8 cellular contexts compared by ENCODE assay signal in genomic region chr3:106333911-106334618, GRCh38.
DNase-seq lines count a peak whose midpoint lies in the region; ATAC-seq lines count a peak whose summit lies in the region.

No MANE protein-coding gene starts in this region.

- peaks cover 36 to 75% of the 10 kb centered on the region in 2 donors for H3K4me1 Mint-ChIP-seq in natural killer cell treated with Interleukin-12 subunit alpha and Interleukin-12 subunit beta and Interleukin-15 and Interleukin-18, amount 100 ng/mL, for 72 hours (ENCODE audit: low read depth in 2 of 2)

- peak overlapping the region; percentile 81 for H3K4me3 Mint-ChIP-seq in natural killer cell treated with Interleukin-12 subunit alpha and Interleukin-12 subunit beta and Interleukin-15 and Interleukin-18, amount 100 ng/mL, for 72 hours

- H3K9me3 Mint-ChIP-seq in natural killer cell treated with Interleukin-12 subunit alpha and Interleukin-12 subunit beta and Interleukin-15 and Interleukin-18, amount 100 ng/mL, for 72 hours = no peaks in the 10 kb centered on the region

- no peak overlapping the region for H3K27ac ChIP-seq in substantia nigra (ENCODE audit: low read depth, low read length, poor library complexity, severe bottlenecking)

- ATAC-seq in GM18870 (IDR thresholded peaks at IDR 0.05; ENCODE audit: unreplicated experiment) (peak; percentile 42), HG02981 (IDR thresholded peaks at IDR 0.05; ENCODE audit: unreplicated experiment) (peak; percentile 66), HG03025 (IDR thresholded peaks at IDR 0.05; ENCODE audit: low FRiP score, unreplicated experiment) (no peak)
- peak; percentile 75 to 78 for ATAC-seq in natural killer cell treated with Interleukin-12 subunit alpha and Interleukin-12 subunit beta and Interleukin-15 and Interleukin-18, amount 100 ng/mL, for 72 hours

- no peaks in the 10 kb centered on the region for H3K27me3 Mint-ChIP-seq in natural killer cell treated with Interleukin-12 subunit alpha and Interleukin-12 subunit beta and Interleukin-15 and Interleukin-18, amount 100 ng/mL, for 72 hours

- H3K27ac Mint-ChIP-seq in natural killer cell treated with Interleukin-12 subunit alpha and Interleukin-12 subunit beta and Interleukin-15 and Interleukin-18, amount 100 ng/mL, for 72 hours = peak overlapping the region; percentile 87 to 90

- H3K36me3 Mint-ChIP-seq in natural killer cell treated with Interleukin-12 subunit alpha and Interleukin-12 subunit beta and Interleukin-15 and Interleukin-18, amount 100 ng/mL, for 72 hours = peaks cover 11% of the 10 kb centered on the region

- DNase-seq in activated T-cell treated with anti-CD3 and anti-CD28 coated beads for 4 hours (peak; percentile 47), NCI-H345 (lab: John Stamatoyannopoulos, UW) (no peak), GDM1 (lab: John Stamatoyannopoulos, UW) (no peak), substantia nigra (lab: John Stamatoyannopoulos, UW) (no peak)
- DNase-seq in natural killer cell treated with Interleukin-12 subunit alpha and Interleukin-12 subunit beta and Interleukin-15 and Interleukin-18, amount 100 ng/mL, for 72 hours (ENCODE audit: low spot score) = peak; percentile 73

Comparison
In these comparisons a context has a peak if more than half of its experiments do, and no peak if none do; other contexts are left out.
1. DNase-seq: peak in activated T-cell treated with anti-CD3 and anti-CD28 coated beads for 4 hours (single experiment) and natural killer cell treated with Interleukin-12 subunit alpha and Interleukin-12 subunit beta and Interleukin-15 and Interleukin-18, amount 100 ng/mL, for 72 hours (single experiment); none in NCI-H345 (single experiment), GDM1 (single experiment) and substantia nigra (0 of 49).